ENCODE assay signal across 20 cellular contexts in the genomic region with DNA sequence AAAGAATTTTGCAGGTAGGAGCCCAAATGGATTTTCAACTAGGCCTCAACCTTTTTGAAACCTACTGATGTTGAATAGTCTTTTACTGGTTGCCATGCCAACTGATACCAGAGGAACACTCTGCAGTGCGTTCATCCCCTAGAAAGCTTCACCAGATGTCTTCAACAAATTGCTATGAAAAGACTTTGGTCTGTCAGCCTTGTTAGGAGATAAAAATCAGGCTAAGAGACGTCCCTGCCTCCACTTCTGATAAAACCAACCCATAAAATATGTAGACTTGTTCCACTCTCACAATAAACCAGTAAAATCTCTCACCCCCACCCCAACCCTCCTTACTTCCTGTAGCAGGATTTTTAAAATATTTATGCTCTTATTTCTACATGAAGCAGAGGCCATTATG.
A peak's percentile ranks its signal among the peaks of the same experiment; 100 is the strongest.
DNase-seq lines count a peak whose midpoint lies in the region; TF ChIP-seq lines count a peak whose summit lies in the region.
"Had no signal": no experiment of that assay in that cellular context is flagged by ENCODE, and none has a peak within 500 bp of the region (broad histone marks: within the 10 kb centered on the region; RNA-seq: fewer than 3 reads in every experiment).

No MANE protein-coding gene starts in this region.

- peak overlapping the region; percentile 54 for H3K4me3 ChIP-seq in Loucy (ENCODE audit: low read length, poor library complexity, severe bottlenecking)
- H3K4me3 ChIP-seq in hepatocyte: no peak overlapping the region
- no peak overlapping the region for H3K4me3 ChIP-seq in effector memory CD4-positive, alpha-beta T cell (ENCODE audit: insufficient read depth, low read depth, low read length, poor library complexity, severe bottlenecking)
- H3K4me3 ChIP-seq: gastrocnemius medialis, mucosa of descending colon, SJSA1, transverse colon had no signal

- H3K4me2 ChIP-seq in Loucy (ENCODE audit: low read depth, low read length, poor library complexity, severe bottlenecking) (peak overlapping the region; percentile 72), hepatocyte (no peak overlapping the region)

- WGBS in hepatocyte (ENCODE audit: low lambda C conversion rate, missing lambda C conversion rate): 26% methylated on average over 2 of the region's 2 CpGs

- no peaks in the 10 kb centered on the region for H3K9me2 ChIP-seq in Loucy (replicated peaks; ENCODE audit: low read depth, low read length)
- H3K9me2 ChIP-seq in hepatocyte (replicated peaks; ENCODE audit: insufficient read depth): no peaks in the 10 kb centered on the region

- DNase-seq in SK-N-DZ (ENCODE audit: low spot score) (peak; percentile 93), hepatocyte (ENCODE audit: low spot score) (peak; percentile 8), retina (peak; percentile 65), AG08395 (ENCODE audit: low spot score) (no peak), cerebellar cortex (ENCODE audit: low spot score) (no peak)
- no peak for DNase-seq in effector memory CD4-positive, alpha-beta T cell
- DNase-seq: activated B cell treated with CpG ODN at 0.5 μM for 24 hours; activated CD4-positive, alpha-beta memory T cell treated with anti-CD3 and anti-CD28 coated beads, Interleukin-2, amount 10 ng/mL, durations not matched to agents 7 days and 5 days; activated naive CD4-positive, alpha-beta T cell; activated T-cell treated with anti-CD3 and anti-CD28 coated beads, Interleukin-2, amount 50 U/mL, for 1 hour; dermis blood vessel endothelial cell; gastrocnemius medialis; mucosa of descending colon; NCI-H226; stimulated activated CD4-positive, alpha-beta T cell treated with anti-CD3 and anti-CD28 coated beads, Interleukin-4, amount 100 ng/mL, for 24 hours; stimulated activated naive CD8-positive, alpha-beta T cell treated with anti-CD3 and anti-CD28 coated beads, Interleukin-15, amount 100 ng/mL, for 72 hours; transverse colon had no signal

- no peak overlapping the region for H3K27ac ChIP-seq in hepatocyte
- no peak overlapping the region for H3K27ac ChIP-seq in effector memory CD4-positive, alpha-beta T cell (ENCODE audit: insufficient read depth, low read length, poor library complexity, severe bottlenecking)
- H3K27ac ChIP-seq: gastrocnemius medialis, neutrophil, SJSA1, transverse colon had no signal

- no peaks in the 10 kb centered on the region for H3K27me3 ChIP-seq in Loucy (ENCODE audit: insufficient read depth, low read length, poor library complexity, severe bottlenecking)
- no peaks in the 10 kb centered on the region for H3K27me3 ChIP-seq in hepatocyte
- no peaks in the 10 kb centered on the region for H3K27me3 ChIP-seq in effector memory CD4-positive, alpha-beta T cell (replicated peaks; ENCODE audit: control insufficient read depth, insufficient read depth, low read length, poor library complexity, severe bottlenecking)
- H3K27me3 ChIP-seq: gastrocnemius medialis, neutrophil, SJSA1, transverse colon had no signal

- peak overlapping the region; percentile 48 for H3K9ac ChIP-seq in Loucy (ENCODE audit: low read depth, low read length, poor library complexity, severe bottlenecking)

- H3K4me1 ChIP-seq in Loucy (ENCODE audit: insufficient read depth, low read length, poor library complexity, severe bottlenecking): peaks cover 74% of the 10 kb centered on the region
- no peaks in the 10 kb centered on the region for H3K4me1 ChIP-seq in hepatocyte (ENCODE audit: insufficient read depth)
- no peaks in the 10 kb centered on the region for H3K4me1 ChIP-seq in effector memory CD4-positive, alpha-beta T cell (ENCODE audit: control insufficient read depth, insufficient read depth, low read length, poor library complexity, severe bottlenecking)
- H3K4me1 ChIP-seq: gastrocnemius medialis, SJSA1 had no signal

- H3K36me3 ChIP-seq in Loucy (ENCODE audit: insufficient read depth, low read length) (no peaks in the 10 kb centered on the region), hepatocyte (replicated peaks; ENCODE audit: insufficient read depth, low read depth) (no peaks in the 10 kb centered on the region)
- H3K36me3 ChIP-seq in effector memory CD4-positive, alpha-beta T cell (ENCODE audit: control insufficient read depth, insufficient read depth, low read length): no peaks in the 10 kb centered on the region
- H3K36me3 ChIP-seq: gastrocnemius medialis, neutrophil, SJSA1, transverse colon had no signal

- no peaks in the 10 kb centered on the region for H4K20me1 ChIP-seq in Loucy (ENCODE audit: insufficient read depth, low read length, poor library complexity, severe bottlenecking)
- H4K20me1 ChIP-seq in hepatocyte (ENCODE audit: insufficient read depth, poor library complexity, severe bottlenecking): no peaks in the 10 kb centered on the region

- 0 out of 2 replicates have a peak overlapping the region, but pooled peaks have one; percentile 11 for H2AFZ ChIP-seq in Loucy (ENCODE audit: low read length)
- no peak overlapping the region for H2AFZ ChIP-seq in hepatocyte

- H3K9me3 ChIP-seq in Loucy (ENCODE audit: insufficient read depth, low read depth, low read length) (no peaks in the 10 kb centered on the region), hepatocyte (ENCODE audit: low read depth) (no peaks in the 10 kb centered on the region)
- no peaks in the 10 kb centered on the region for H3K9me3 ChIP-seq in effector memory CD4-positive, alpha-beta T cell (ENCODE audit: control insufficient read depth, low read length)
- H3K9me3 ChIP-seq: gastrocnemius medialis, mucosa of descending colon, neutrophil, SJSA1, transverse colon had no signal

- peaks cover 13% of the 10 kb centered on the region for H3F3A ChIP-seq in Loucy (ENCODE audit: low read depth)

- no peak for TF ChIP-seq CTCF in Loucy (conservative IDR thresholded peaks at IDR 0.05; ENCODE audit: low read length)
- TF ChIP-seq CTCF in hepatocyte (IDR thresholded peaks at IDR 0.05; ENCODE audit: poor library complexity): no peak

- H3K79me2 ChIP-seq in Loucy (ENCODE audit: insufficient read depth, low read length) (no peaks in the 10 kb centered on the region), hepatocyte (no peaks in the 10 kb centered on the region)

Comparison
In these comparisons a context has a peak if more than half of its experiments do, and no peak if none do; other contexts are left out.
1. DNase-seq: peak in SK-N-DZ (single experiment), hepatocyte (single experiment) and retina (single experiment); none in AG08395 (single experiment), effector memory CD4-positive, alpha-beta T cell (0 of 3) and cerebellar cortex (single experiment).